ENCODE assay signal across 39 cellular contexts in the genomic region with DNA sequence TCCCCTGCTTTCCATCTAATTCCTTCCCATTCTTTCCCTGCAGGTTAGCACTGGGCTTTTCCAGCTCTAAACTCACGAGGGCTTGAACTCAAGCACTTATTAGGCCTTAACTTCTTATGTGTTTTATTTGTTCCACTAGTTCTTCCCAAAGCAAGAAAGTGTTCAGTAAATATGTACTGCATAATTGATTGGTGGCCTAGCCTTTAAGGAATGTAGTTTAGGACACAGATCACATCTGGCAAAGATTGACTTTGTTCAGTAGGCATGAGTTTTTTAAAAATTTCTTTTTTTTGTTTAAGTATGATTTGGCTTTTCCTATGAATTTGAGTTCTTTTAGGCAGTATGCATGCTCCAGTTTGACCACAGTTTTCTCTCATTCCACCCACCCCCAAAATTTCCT.
"Had no signal": no experiment of that assay in that cellular context is flagged by ENCODE, and none has a peak within 500 bp of the region (broad histone marks: within the 10 kb centered on the region; RNA-seq: fewer than 3 reads in every experiment).

No MANE protein-coding gene starts in this region.

- H3K9me3 Mint-ChIP-seq: activated naive CD4-positive, alpha-beta T cell treated with anti-CD3 and anti-CD28 coated beads, Interleukin-2, amount 50 U/mL, for 72 hours; activated naive CD8-positive, alpha-beta T cell treated with anti-CD3 and anti-CD28 coated beads, Interleukin-2, amount 50 U/mL, for 24 hours had no signal

- ATAC-seq: activated naive CD4-positive, alpha-beta T cell treated with anti-CD3 and anti-CD28 coated beads, Interleukin-2, amount 50 U/mL, for 72 hours; activated naive CD8-positive, alpha-beta T cell treated with anti-CD3 and anti-CD28 coated beads, Interleukin-2, amount 50 U/mL, for 24 hours; activated T-cell treated with anti-CD3 and anti-CD28 coated beads, Interleukin-2, amount 50 U/mL, for 4 hours; activated T-cell treated with anti-CD3 and anti-CD28 coated beads, Interleukin-2, amount 50 U/mL, for 72 hours; activated T-helper 17 cell treated with anti-CD3 and anti-CD28 coated beads, Interleukin-2, amount 50 U/mL, for 72 hours; body of pancreas had no signal

- H3K4me3 Mint-ChIP-seq: activated naive CD4-positive, alpha-beta T cell treated with anti-CD3 and anti-CD28 coated beads for 36 hours; activated naive CD4-positive, alpha-beta T cell treated with anti-CD3 and anti-CD28 coated beads, Interleukin-2, amount 10 ng/mL, durations not matched to agents 7 days and 5 days; activated naive CD4-positive, alpha-beta T cell treated with anti-CD3 and anti-CD28 coated beads, Interleukin-2, amount 50 U/mL, for 24 hours; activated naive CD8-positive, alpha-beta T cell; activated naive CD8-positive, alpha-beta T cell treated with anti-CD3 and anti-CD28 coated beads for 36 hours; activated naive CD8-positive, alpha-beta T cell treated with anti-CD3 and anti-CD28 coated beads, Interleukin-2, amount 10 ng/mL, durations not matched to agents 7 days and 5 days; activated naive CD8-positive, alpha-beta T cell treated with anti-CD3 and anti-CD28 coated beads, Interleukin-2, amount 50 U/mL, for 24 hours; activated T-cell treated with anti-CD3 and anti-CD28 coated beads, Interleukin-2, amount 50 U/mL, for 24 hours; activated T-cell treated with anti-CD3 and anti-CD28 coated beads, Interleukin-2, amount 50 U/mL, for 4 hours; activated T-cell treated with anti-CD3 and anti-CD28 coated beads, Interleukin-2, amount 50 U/mL, for 72 hours; activated T-helper 1 cell treated with anti-CD3 and anti-CD28 coated beads, Interleukin-12 subunit alpha, Interleukin-12 subunit beta, Interleukin-2, Interleukin-4 antibody, amounts not matched to agents 30 ng/mL and 10 ng/mL and 1 ng/mL, durations not matched to agents 14 hours and 24 hours and 36 hours; activated T-helper 17 cell treated with anti-CD3 and anti-CD28 coated beads, Interleukin-2, amount 50 U/mL, for 72 hours; brain; central memory CD8-positive, alpha-beta T cell had no signal

- H3K4me3 ChIP-seq: adrenal gland, ascending aorta, body of pancreas, breast epithelium, cardiac muscle cell had no signal

- DNase-seq: activated effector memory CD4-positive, alpha-beta T cell treated with anti-CD3 and anti-CD28 coated beads, Interleukin-2, amount 50 U/mL, for 16 hours; activated effector memory CD4-positive, alpha-beta T cell treated with Interleukin-2 at 50 U/mL for 16 hours; activated gamma-delta T cell; activated gamma-delta T cell treated with Interleukin-2 at 50 U/mL for 16 hours; activated naive CD4-positive, alpha-beta T cell; activated naive CD4-positive, alpha-beta T cell treated with anti-CD3 and anti-CD28 coated beads for 36 hours; activated naive CD4-positive, alpha-beta T cell treated with anti-CD3 and anti-CD28 coated beads, Interleukin-2, amount 10 ng/mL, durations not matched to agents 7 days and 5 days; activated naive CD4-positive, alpha-beta T cell treated with anti-CD3 and anti-CD28 coated beads, Interleukin-2, amount 50 U/mL, for 16 hours; activated naive CD4-positive, alpha-beta T cell treated with Interleukin-2 at 50 U/mL for 16 hours; activated naive CD8-positive, alpha-beta T cell treated with anti-CD3 and anti-CD28 coated beads for 36 hours; activated naive CD8-positive, alpha-beta T cell treated with anti-CD3 and anti-CD28 coated beads, Interleukin-2, amount 10 ng/mL, durations not matched to agents 7 days and 5 days; activated naive CD8-positive, alpha-beta T cell treated with anti-CD3 and anti-CD28 coated beads, Interleukin-2, amount 50 U/mL, for 24 hours; activated T-cell treated with anti-CD3 and anti-CD28 coated beads for 4 hours; activated T-cell treated with anti-CD3 and anti-CD28 coated beads, Interleukin-2, amount 50 U/mL, for 1 hour; activated T-cell treated with anti-CD3 and anti-CD28 coated beads, Interleukin-2, amount 50 U/mL, for 24 hours; activated T-cell treated with anti-CD3 and anti-CD28 coated beads, Interleukin-2, amount 50 U/mL, for 4 hours; activated T-cell treated with anti-CD3 and anti-CD28 coated beads, Interleukin-2, amount 50 U/mL, for 48 hours; activated T-cell treated with anti-CD3 and anti-CD28 coated beads, Interleukin-2, amount 50 U/mL, for 72 hours; adrenal gland; amniotic stem cell; amygdala; anterior cingulate cortex; aorta; body of pancreas; brain microvascular endothelial cell; caudate nucleus; central memory CD4-positive, alpha-beta T cell; cerebellar nuclear complex had no signal

- H3K27ac Mint-ChIP-seq: activated naive CD4-positive, alpha-beta T cell treated with anti-CD3 and anti-CD28 coated beads for 36 hours; activated naive CD4-positive, alpha-beta T cell treated with anti-CD3 and anti-CD28 coated beads, Interleukin-2, amount 10 ng/mL, durations not matched to agents 7 days and 5 days; activated naive CD4-positive, alpha-beta T cell treated with anti-CD3 and anti-CD28 coated beads, Interleukin-2, amount 50 U/mL, for 24 hours; activated naive CD4-positive, alpha-beta T cell treated with anti-CD3 and anti-CD28 coated beads, Interleukin-2, amount 50 U/mL, for 72 hours; activated naive CD8-positive, alpha-beta T cell; activated naive CD8-positive, alpha-beta T cell treated with anti-CD3 and anti-CD28 coated beads for 36 hours; activated naive CD8-positive, alpha-beta T cell treated with anti-CD3 and anti-CD28 coated beads, Interleukin-2, amount 10 ng/mL, durations not matched to agents 7 days and 5 days; activated naive CD8-positive, alpha-beta T cell treated with anti-CD3 and anti-CD28 coated beads, Interleukin-2, amount 50 U/mL, for 24 hours; activated T-cell treated with anti-CD3 and anti-CD28 coated beads, Interleukin-2, amount 50 U/mL, for 24 hours; activated T-cell treated with anti-CD3 and anti-CD28 coated beads, Interleukin-2, amount 50 U/mL, for 72 hours; activated T-helper 1 cell treated with anti-CD3 and anti-CD28 coated beads, Interleukin-12 subunit alpha, Interleukin-12 subunit beta, Interleukin-2, Interleukin-4 antibody, amounts not matched to agents 30 ng/mL and 10 ng/mL and 1 ng/mL, durations not matched to agents 14 hours and 24 hours and 36 hours; activated T-helper 17 cell treated with anti-CD3 and anti-CD28 coated beads, Interleukin-2, amount 50 U/mL, for 72 hours; activated T-helper 2 cell treated with anti-CD3 and anti-CD28 coated beads, Interferon-gamma antibody, Interleukin-2, Interleukin-4, amounts not matched to agents 10 μg/mL and 5 μg/mL and 100 μg/mL, durations not matched to agents 14 hours and 24 hours and 36 hours; brain had no signal

- H3K4me1 ChIP-seq: adrenal gland, ascending aorta, body of pancreas, breast epithelium had no signal

- H3K36me3 Mint-ChIP-seq: activated naive CD4-positive, alpha-beta T cell treated with anti-CD3 and anti-CD28 coated beads, Interleukin-2, amount 10 ng/mL, durations not matched to agents 7 days and 5 days; activated naive CD4-positive, alpha-beta T cell treated with anti-CD3 and anti-CD28 coated beads, Interleukin-2, amount 50 U/mL, for 24 hours; activated naive CD4-positive, alpha-beta T cell treated with anti-CD3 and anti-CD28 coated beads, Interleukin-2, amount 50 U/mL, for 72 hours; activated naive CD8-positive, alpha-beta T cell; activated naive CD8-positive, alpha-beta T cell treated with anti-CD3 and anti-CD28 coated beads for 36 hours; activated naive CD8-positive, alpha-beta T cell treated with anti-CD3 and anti-CD28 coated beads, Interleukin-2, amount 10 ng/mL, durations not matched to agents 7 days and 5 days; brain had no signal

- H3K27me3 Mint-ChIP-seq: activated naive CD4-positive, alpha-beta T cell treated with anti-CD3 and anti-CD28 coated beads, Interleukin-2, amount 10 ng/mL, durations not matched to agents 7 days and 5 days; activated naive CD4-positive, alpha-beta T cell treated with anti-CD3 and anti-CD28 coated beads, Interleukin-2, amount 50 U/mL, for 24 hours; activated naive CD8-positive, alpha-beta T cell; activated naive CD8-positive, alpha-beta T cell treated with anti-CD3 and anti-CD28 coated beads for 36 hours; activated naive CD8-positive, alpha-beta T cell treated with anti-CD3 and anti-CD28 coated beads, Interleukin-2, amount 10 ng/mL, durations not matched to agents 7 days and 5 days; activated naive CD8-positive, alpha-beta T cell treated with anti-CD3 and anti-CD28 coated beads, Interleukin-2, amount 50 U/mL, for 24 hours; activated T-cell treated with anti-CD3 and anti-CD28 coated beads, Interleukin-2, amount 50 U/mL, for 24 hours; activated T-helper 17 cell treated with anti-CD3 and anti-CD28 coated beads, Interleukin-2, amount 50 U/mL, for 72 hours; central memory CD8-positive, alpha-beta T cell had no signal

- H3K27me3 ChIP-seq: adrenal gland, ascending aorta, body of pancreas, brain microvascular endothelial cell, breast epithelium, cardiac muscle cell had no signal

- H3K9me3 ChIP-seq: adrenal gland, ascending aorta, body of pancreas had no signal

- H3K27ac ChIP-seq: adrenal gland, ascending aorta, body of pancreas, brain microvascular endothelial cell, breast epithelium, cardiac muscle cell had no signal

- H3K4me1 Mint-ChIP-seq: activated naive CD4-positive, alpha-beta T cell treated with anti-CD3 and anti-CD28 coated beads, Interleukin-2, amount 10 ng/mL, durations not matched to agents 7 days and 5 days; activated naive CD4-positive, alpha-beta T cell treated with anti-CD3 and anti-CD28 coated beads, Interleukin-2, amount 50 U/mL, for 24 hours; activated naive CD8-positive, alpha-beta T cell treated with anti-CD3 and anti-CD28 coated beads for 36 hours; activated naive CD8-positive, alpha-beta T cell treated with anti-CD3 and anti-CD28 coated beads, Interleukin-2, amount 10 ng/mL, durations not matched to agents 7 days and 5 days; activated naive CD8-positive, alpha-beta T cell treated with anti-CD3 and anti-CD28 coated beads, Interleukin-2, amount 50 U/mL, for 24 hours; activated T-helper 17 cell treated with anti-CD3 and anti-CD28 coated beads, Interleukin-2, amount 50 U/mL, for 72 hours; central memory CD8-positive, alpha-beta T cell had no signal

- H3K36me3 ChIP-seq: adrenal gland, ascending aorta, brain microvascular endothelial cell, breast epithelium, cardiac muscle cell had no signal
